12 cellular contexts compared by ENCODE assay signal in genomic region chr1:145916745-145917144, GRCh38. TPM values are rescaled to one million over a fixed set of nuclear protein-coding genes. Genes with fewer than 3 reads are reported as not detected.
DNase-seq lines count a peak whose midpoint lies in the region; ATAC-seq, FAIRE-seq and TF ChIP-seq lines count a peak whose summit lies in the region.
"Had no signal": no experiment of that assay in that cellular context is flagged by ENCODE, and none has a peak within 500 bp of the region (broad histone marks: within the 10 kb centered on the region; RNA-seq: fewer than 3 reads in every experiment).

No MANE protein-coding gene starts in this region.

- TF ChIP-seq POLR2A in HepG2 (IDR thresholded peaks at IDR 0.05; ENCODE audit: insufficient read depth in 1 of 2, low read depth in 2 of 2, low read length in 2 of 2), result no peak
- no peak for TF ChIP-seq POLR2A in right lobe of liver (IDR thresholded peaks at IDR 0.05)

- H3K27me3 Mint-ChIP-seq in activated CD4-positive, alpha-beta memory T cell treated with anti-CD3 and anti-CD28 coated beads for 36 hours, result no peaks in the 10 kb centered on the region
- H3K27me3 Mint-ChIP-seq in glutamatergic neuron (ENCODE audit: unreplicated experiment) (peaks cover 2% of the 10 kb centered on the region), type B pancreatic cell (no peaks in the 10 kb centered on the region)

- in situ Hi-C loops in HepG2 (cut with HindIII; ENCODE audit: extremely low pct_ligation_motif_present, low pct_unique_long_range_greater_than_20kb), result no loop called here

- no peaks in the 10 kb centered on the region for H3K9me3 Mint-ChIP-seq in activated CD4-positive, alpha-beta memory T cell treated with anti-CD3 and anti-CD28 coated beads for 36 hours
- peaks cover 3% of the 10 kb centered on the region for H3K9me3 Mint-ChIP-seq in glutamatergic neuron (ENCODE audit: unreplicated experiment)
- no peaks in the 10 kb centered on the region for H3K9me3 Mint-ChIP-seq in type B pancreatic cell

- intact Hi-C loops in HepG2 (cut with micrococcal nuclease; ENCODE audit: unreplicated experiment), result loop anchor here (5.0 kb wide), 1 partner anchor 91 kb away; no protein-coding TSS in a partner anchor
- intact Hi-C loops in right lobe of liver (cut with DNase I), result no loop called here
- intact Hi-C loops in activated CD4-positive, alpha-beta memory T cell treated with anti-CD3 and anti-CD28 coated beads for 36 hours (cut with micrococcal nuclease), result loop anchor here (5.0 kb wide), 2 partner anchors 89 to 121 kb away; no protein-coding TSS in a partner anchor
- intact Hi-C loops in aorta (cut with DNase I), result loop anchor here in 1 of 2 donors (5.0 kb wide), 1 partner anchor 41 kb away; the partner anchor contains the start of gene LIX1L

- H3K79me2 ChIP-seq in HepG2 (ENCODE audit: insufficient read depth, low read length), result peaks cover 8% of the 10 kb centered on the region

- no peak overlapping the region; the same call in 1 of the 2 replicates for H3K9ac ChIP-seq in HepG2 (ENCODE audit: insufficient read depth, low read depth, low read length)

- 87% methylated on average over 5 of the region's 5 CpGs for WGBS in HepG2 (ENCODE audit: low lambda C conversion rate)
- WGBS in right lobe of liver (ENCODE audit: insufficient coverage, low coverage, low lambda C conversion rate, missing lambda C conversion rate), result 78% methylated on average over 5 of the region's 5 CpGs
- WGBS in aorta, 2 donors, result 78 to 79% methylated on average over 5 of the region's 5 CpGs

- peak overlapping the region; percentile 38 for H3K27ac Mint-ChIP-seq in activated CD4-positive, alpha-beta memory T cell treated with anti-CD3 and anti-CD28 coated beads for 36 hours
- H3K27ac Mint-ChIP-seq in glutamatergic neuron (ENCODE audit: unreplicated experiment), result no peak overlapping the region
- peak overlapping the region; percentile 73 for H3K27ac Mint-ChIP-seq in type B pancreatic cell

- no peak for DNase-seq in HepG2 (ENCODE audit: low spot score)
- DNase-seq in right lobe of liver, result no peak
- no peak for DNase-seq in activated CD4-positive, alpha-beta memory T cell treated with anti-CD3 and anti-CD28 coated beads for 36 hours
- no peak for DNase-seq in glutamatergic neuron
- DNase-seq in type B pancreatic cell (ENCODE audit: extremely low spot score, unreplicated experiment), result no peak
- DNase-seq in NCI-H82 treated with DMSO at 0.1 percent for 48 hours (lab: John Stamatoyannopoulos, UW; ENCODE audit: unreplicated experiment), result no peak
- no peak for DNase-seq in aorta
- DNase-seq: NCI-H1092 treated with DMSO at 0.1 percent for 48 hours, pancreas had no signal

- H3K4me2 ChIP-seq in HepG2 (ENCODE audit: low read depth, low read length), result no peak overlapping the region

- no TSS peak for BruUV-seq in HepG2 (replicated peaks; lab: Mats Ljungman, UMichigan)

- no peak overlapping the region for H2AFZ ChIP-seq in HepG2 (ENCODE audit: low read length)

- no peak overlapping the region for H3K27ac ChIP-seq in HepG2 (ENCODE audit: extremely low read length, insufficient read depth, low read length)
- H3K27ac ChIP-seq in right lobe of liver, result no peak overlapping the region
- H3K27ac ChIP-seq in aorta (ENCODE audit: low read depth in 1 of 2, low read length in 2 of 2), result no peak overlapping the region
- H3K27ac ChIP-seq: C4-2B, pancreas had no signal

- TF ChIP-seq EP300 in HepG2 (IDR thresholded peaks at IDR 0.05; ENCODE audit: low read depth in 2 of 2, low read length in 2 of 2), result no peak
- TF ChIP-seq EP300 in HepG2 (CRISPR knock-in tag; IDR thresholded peaks at IDR 0.05; ENCODE audit: borderline replicate concordance), result no peak

- no peak for FAIRE-seq in HepG2 (lab: Jason Lieb, UNC)
- FAIRE-seq: islet of Langerhans, pancreas had no signal

- no peak for TF ChIP-seq CTCF in HepG2 (CRISPR knock-in tag; IDR thresholded peaks at IDR 0.05)
- TF ChIP-seq CTCF in right lobe of liver (IDR thresholded peaks at IDR 0.05), result no peak
- no peak for TF ChIP-seq CTCF in glutamatergic neuron (IDR thresholded peaks at IDR 0.05; ENCODE audit: partially characterized antibody, unreplicated experiment)
- no peak for TF ChIP-seq CTCF in type B pancreatic cell (conservative IDR thresholded peaks at IDR 0.05)

- ATAC-seq in HepG2, result no peak
- no peak for ATAC-seq in right lobe of liver
- no peak for ATAC-seq in GM19328 (IDR thresholded peaks at IDR 0.05; ENCODE audit: unreplicated experiment)
- no peak for ATAC-seq in aorta (ENCODE audit: low FRiP score)
- ATAC-seq: pancreas had no signal

- H3K27me3 ChIP-seq in HepG2 (ENCODE audit: control insufficient read depth in 1 of 2, insufficient read depth in 2 of 2, low read length in 2 of 2) (no peaks in the 10 kb centered on the region; a peak in 1 of 5 replicates), right lobe of liver (no peaks in the 10 kb centered on the region), aorta (ENCODE audit: control insufficient read depth in 1 of 2, insufficient read depth in 2 of 2, low read length in 1 of 2) (no peaks in the 10 kb centered on the region)
- H3K27me3 ChIP-seq: pancreas had no signal

- H3K36me3 ChIP-seq in HepG2 (replicated peaks in 1 of 2; ENCODE audit: control insufficient read depth in 1 of 2, insufficient read depth in 2 of 2, low read length in 2 of 2), result peaks cover 7 to 13% of the 10 kb centered on the region in 2 experiments; a peak in 4 of 5 replicates
- H3K36me3 ChIP-seq in right lobe of liver, result peaks cover 0 to 32% (median 13%) of the 10 kb centered on the region in 4 donors
- H3K36me3 ChIP-seq in aorta (ENCODE audit: control insufficient read depth in 1 of 2, insufficient read depth in 2 of 2, low read length in 1 of 2), result no peaks in the 10 kb centered on the region

- peaks cover 45% of the 10 kb centered on the region for H3K4me1 Mint-ChIP-seq in activated CD4-positive, alpha-beta memory T cell treated with anti-CD3 and anti-CD28 coated beads for 36 hours (ENCODE audit: low read depth)
- peaks cover 7% of the 10 kb centered on the region for H3K4me1 Mint-ChIP-seq in glutamatergic neuron (ENCODE audit: low read depth, unreplicated experiment)
- H3K4me1 Mint-ChIP-seq in type B pancreatic cell (ENCODE audit: unreplicated experiment), result peaks cover 26% of the 10 kb centered on the region

- H4K20me1 ChIP-seq in HepG2 (ENCODE audit: insufficient read depth, low read length), result no peaks in the 10 kb centered on the region

- H3K4me1 ChIP-seq in HepG2 (ENCODE audit: insufficient read depth, low read length), result peaks cover 18% of the 10 kb centered on the region
- peaks cover 0 to 15% (median 6%) of the 10 kb centered on the region in 4 donors for H3K4me1 ChIP-seq in right lobe of liver
- no peaks in the 10 kb centered on the region for H3K4me1 ChIP-seq in aorta (ENCODE audit: control insufficient read depth in 1 of 2, insufficient read depth in 2 of 2, low read length in 2 of 2)

- H3K9me3 ChIP-seq in HepG2 (ENCODE audit: low read length), result no peaks in the 10 kb centered on the region
- H3K9me3 ChIP-seq in right lobe of liver, result no peaks in the 10 kb centered on the region
- H3K9me3 ChIP-seq in aorta (ENCODE audit: control insufficient read depth, low read length), result no peaks in the 10 kb centered on the region
- H3K9me3 ChIP-seq: pancreas had no signal

- H3K4me3 ChIP-seq in HepG2 (replicated peaks in 1 of 3; ENCODE audit: insufficient read depth in 1 of 3, low read depth in 2 of 3, low read length in 3 of 3) (no peak overlapping the region), right lobe of liver (no peak overlapping the region), aorta (ENCODE audit: low read length in 2 of 2) (no peak overlapping the region)

- POLR2A ChIA-PET in HepG2 (lab: Yijun Ruan, JAX), result interaction anchor here (1.9 kb wide), 1 partner anchor 11 kb away, joined by 7 read pairs; the partner anchor contains the start of gene RBM8A
- POLR2A ChIA-PET in activated CD4-positive, alpha-beta memory T cell treated with anti-CD3 and anti-CD28 coated beads for 36 hours (lab: Charles Lee), result interaction anchor here (0.6 kb wide), 1 partner anchor 37 kb away, joined by 3 read pairs; no protein-coding TSS in a partner anchor

- peaks cover 19% of the 10 kb centered on the region for H3K36me3 Mint-ChIP-seq in activated CD4-positive, alpha-beta memory T cell treated with anti-CD3 and anti-CD28 coated beads for 36 hours
- H3K36me3 Mint-ChIP-seq in glutamatergic neuron (ENCODE audit: unreplicated experiment) (no peaks in the 10 kb centered on the region), type B pancreatic cell (no peaks in the 10 kb centered on the region)

- TF ChIP-seq RAD21 in HepG2 (CRISPR knock-in tag; IDR thresholded peaks at IDR 0.05), result no peak

- CTCF ChIA-PET in HepG2 (lab: Yijun Ruan, JAX; ENCODE audit: low intra/inter-chr PET ratio, low total read pairs), result no interaction called here
- CTCF ChIA-PET in activated CD4-positive, alpha-beta memory T cell treated with anti-CD3 and anti-CD28 coated beads for 36 hours (lab: Charles Lee), result interaction anchor here (0.8 to 1.1 kb wide), 4 partner anchors 11 to 75 kb away, joined by 3 to 4 read pairs (median 3); partner anchors contain the start of gene RBM8A

- peak overlapping the region; percentile 60 for H3K4me3 Mint-ChIP-seq in activated CD4-positive, alpha-beta memory T cell treated with anti-CD3 and anti-CD28 coated beads for 36 hours
- H3K4me3 Mint-ChIP-seq in glutamatergic neuron (ENCODE audit: unreplicated experiment), result peak overlapping the region; percentile 53
- H3K4me3 Mint-ChIP-seq in type B pancreatic cell, result peak overlapping the region; percentile 97

RNA-seq across cellular contexts. Expression of gene PEX11B, which starts 1.8 kb away (rescaled TPM):
- total RNA-seq in HepG2 (2016; rRNA removed; fragmentation: Illumina TruSeq; extraction: Trizol) (21.6 and 26.2 TPM in 2 replicates), right lobe of liver (10 to 100 TPM; 12.3 to 23.0 (median 15.2) TPM), glutamatergic neuron (ENCODE audit: unreplicated experiment) (24.7 TPM), type B pancreatic cell (ENCODE audit: low replicate concordance) (31.2 and 32.2 TPM in 2 replicates), aorta (10 to 100 TPM; 14.9 to 20.6 TPM)
- 6.1 and 8.7 TPM in 2 replicates for total RNA-seq in HepG2 (2016; cell fraction: cytosol; rRNA removed; fragmentation: Illumina TruSeq; extraction: Trizol; ENCODE audit: low read depth)
- 21.5 and 30.1 TPM in 2 replicates for total RNA-seq in HepG2 (2016; cell fraction: insoluble cytoplasmic fraction; rRNA removed; fragmentation: Illumina TruSeq; extraction: Trizol)
- total RNA-seq in HepG2 (2016; cell fraction: membrane; rRNA removed; fragmentation: Illumina TruSeq; extraction: Trizol), result 12.7 and 13.4 TPM in 2 replicates
- total RNA-seq in HepG2 (2016; cell fraction: nucleus; rRNA removed; fragmentation: Illumina TruSeq; extraction: Trizol), result 9.3 and 11.7 TPM in 2 replicates
- polyA plus RNA-seq in HepG2 (2011; rRNA removed) (38.8 and 48.4 TPM in 2 replicates), aorta (10 to 100 TPM; 10.0 to 18.2 TPM)
- polyA plus RNA-seq in HepG2 (2011; cell fraction: cytosol; rRNA removed), result 24.9 and 30.2 TPM in 2 replicates
- 11.0 and 14.0 TPM in 2 replicates for polyA plus RNA-seq in HepG2 (2011; cell fraction: nucleus; rRNA removed)
- 14.3 and 21.4 TPM in 2 replicates for polyA plus RNA-seq in HepG2 (2012)
- polyA plus RNA-seq in HepG2 (2016; cell fraction: cytosol; fragmentation: Illumina TruSeq; extraction: Trizol; ENCODE audit: low read depth), result 4.2 and 4.4 TPM in 2 replicates
- 34.6 and 35.2 TPM in 2 replicates for polyA plus RNA-seq in HepG2 (2016; cell fraction: insoluble cytoplasmic fraction; fragmentation: Illumina TruSeq; extraction: Trizol; ENCODE audit: low read depth)
- polyA plus RNA-seq in HepG2 (2016; cell fraction: membrane; fragmentation: Illumina TruSeq; extraction: Trizol; ENCODE audit: low read depth), result 8.1 and 9.5 TPM in 2 replicates
- polyA plus RNA-seq in HepG2 (2016; cell fraction: nucleus; fragmentation: Illumina TruSeq; extraction: Trizol; ENCODE audit: insufficient read depth, low read depth), result 17.7 and 21.1 TPM in 2 replicates
- 29.8 and 36.3 TPM in 2 replicates for polyA minus RNA-seq in HepG2 (2011; rRNA and poly(A)+ RNA removed; ENCODE audit: low replicate concordance)
- polyA minus RNA-seq in HepG2 (2011; cell fraction: cytosol; rRNA and poly(A)+ RNA removed), result 9.1 and 13.4 TPM in 2 replicates
- 6.4 and 7.0 TPM in 2 replicates for polyA minus RNA-seq in HepG2 (2011; cell fraction: nucleus; rRNA and poly(A)+ RNA removed)
- total RNA-seq in activated CD4-positive, alpha-beta memory T cell treated with anti-CD3 and anti-CD28 coated beads for 36 hours, result 10 to 100 TPM; 22.8 to 25.6 TPM

RNA-seq across cellular contexts. Expression of gene ITGA10, which starts 6.9 kb away (rescaled TPM):
- 0.53 and 0.89 TPM in 2 replicates for total RNA-seq in HepG2 (2016; rRNA removed; fragmentation: Illumina TruSeq; extraction: Trizol)
- 0.09 and 0.20 TPM in 2 replicates for total RNA-seq in HepG2 (2016; cell fraction: cytosol; rRNA removed; fragmentation: Illumina TruSeq; extraction: Trizol; ENCODE audit: low read depth)
- total RNA-seq in HepG2 (2016; cell fraction: insoluble cytoplasmic fraction; rRNA removed; fragmentation: Illumina TruSeq; extraction: Trizol), result 0.54 and 0.95 TPM in 2 replicates
- 0.31 and 0.46 TPM in 2 replicates for total RNA-seq in HepG2 (2016; cell fraction: membrane; rRNA removed; fragmentation: Illumina TruSeq; extraction: Trizol)
- total RNA-seq in HepG2 (2016; cell fraction: nucleus; rRNA removed; fragmentation: Illumina TruSeq; extraction: Trizol), result 1.3 and 1.4 TPM in 2 replicates
- 1.6 and 1.8 TPM in 2 replicates for polyA plus RNA-seq in HepG2 (2011; rRNA removed)
- 0.79 and 0.83 TPM in 2 replicates for polyA plus RNA-seq in HepG2 (2011; cell fraction: cytosol; rRNA removed)
- polyA plus RNA-seq in HepG2 (2011; cell fraction: nucleus; rRNA removed), result 5.0 and 7.8 TPM in 2 replicates
- polyA plus RNA-seq in HepG2 (2012), result 0.55 and 0.64 TPM in 2 replicates
- polyA plus RNA-seq in HepG2 (2016; cell fraction: cytosol; fragmentation: Illumina TruSeq; extraction: Trizol; ENCODE audit: low read depth), result 0.08 and 0.12 TPM in 2 replicates
- polyA plus RNA-seq in HepG2 (2016; cell fraction: insoluble cytoplasmic fraction; fragmentation: Illumina TruSeq; extraction: Trizol; ENCODE audit: low read depth), result 0.30 and 0.47 TPM in 2 replicates
- polyA plus RNA-seq in HepG2 (2016; cell fraction: membrane; fragmentation: Illumina TruSeq; extraction: Trizol; ENCODE audit: low read depth), result 0.21 and 0.23 TPM in 2 replicates
- polyA plus RNA-seq in HepG2 (2016; cell fraction: nucleus; fragmentation: Illumina TruSeq; extraction: Trizol; ENCODE audit: insufficient read depth, low read depth), result 3.6 and 4.6 TPM in 2 replicates
- 0.35 and 1.5 TPM in 2 replicates for polyA minus RNA-seq in HepG2 (2011; rRNA and poly(A)+ RNA removed; ENCODE audit: low replicate concordance)
- polyA minus RNA-seq in HepG2 (2011; cell fraction: cytosol; rRNA and poly(A)+ RNA removed), result 0.69 and 0.70 TPM in 2 replicates
- polyA minus RNA-seq in HepG2 (2011; cell fraction: nucleus; rRNA and poly(A)+ RNA removed), result 1.8 and 2.6 TPM in 2 replicates
- total RNA-seq in right lobe of liver, result 1 to 10 TPM in 3 of 6 experiments, under 1 TPM in 3; 0.50 to 2.3 (median 0.85) TPM
- total RNA-seq in activated CD4-positive, alpha-beta memory T cell treated with anti-CD3 and anti-CD28 coated beads for 36 hours, result 1 to 10 TPM; 1.0 to 1.1 TPM
- total RNA-seq in glutamatergic neuron (ENCODE audit: unreplicated experiment), result 1.1 TPM
- total RNA-seq in type B pancreatic cell (ENCODE audit: low replicate concordance), result 0.81 and 2.7 TPM in 2 replicates
- 100 to 1,000 TPM in 1 of 2 donors, 10 to 100 TPM in 1; 74.6 to 123 TPM for total RNA-seq in aorta
- polyA plus RNA-seq in aorta, result 100 to 1,000 TPM in 1 of 2 donors, 1 to 10 TPM in 1; 7.6 to 296 TPM

RNA-seq across cellular contexts. Expression of gene RBM8A, which starts 10.5 kb away (rescaled TPM):
- total RNA-seq in HepG2 (2016; rRNA removed; fragmentation: Illumina TruSeq; extraction: Trizol), result 162 and 224 TPM in 2 replicates
- total RNA-seq in HepG2 (2016; cell fraction: cytosol; rRNA removed; fragmentation: Illumina TruSeq; extraction: Trizol; ENCODE audit: low read depth), result 15.8 and 21.1 TPM in 2 replicates
- 164 and 238 TPM in 2 replicates for total RNA-seq in HepG2 (2016; cell fraction: insoluble cytoplasmic fraction; rRNA removed; fragmentation: Illumina TruSeq; extraction: Trizol)
- total RNA-seq in HepG2 (2016; cell fraction: membrane; rRNA removed; fragmentation: Illumina TruSeq; extraction: Trizol), result 32.6 and 36.1 TPM in 2 replicates
- total RNA-seq in HepG2 (2016; cell fraction: nucleus; rRNA removed; fragmentation: Illumina TruSeq; extraction: Trizol), result 58.0 and 59.0 TPM in 2 replicates
- polyA plus RNA-seq in HepG2 (2011; rRNA removed), result 75.2 and 106 TPM in 2 replicates
- 81.5 and 102 TPM in 2 replicates for polyA plus RNA-seq in HepG2 (2011; cell fraction: cytosol; rRNA removed)
- 25.3 and 38.5 TPM in 2 replicates for polyA plus RNA-seq in HepG2 (2011; cell fraction: nucleus; rRNA removed)
- polyA plus RNA-seq in HepG2 (2012), result 87.0 and 96.0 TPM in 2 replicates
- 14.2 and 15.2 TPM in 2 replicates for polyA plus RNA-seq in HepG2 (2016; cell fraction: cytosol; fragmentation: Illumina TruSeq; extraction: Trizol; ENCODE audit: low read depth)
- 218 and 247 TPM in 2 replicates for polyA plus RNA-seq in HepG2 (2016; cell fraction: insoluble cytoplasmic fraction; fragmentation: Illumina TruSeq; extraction: Trizol; ENCODE audit: low read depth)
- 28.1 and 28.8 TPM in 2 replicates for polyA plus RNA-seq in HepG2 (2016; cell fraction: membrane; fragmentation: Illumina TruSeq; extraction: Trizol; ENCODE audit: low read depth)
- polyA plus RNA-seq in HepG2 (2016; cell fraction: nucleus; fragmentation: Illumina TruSeq; extraction: Trizol; ENCODE audit: insufficient read depth, low read depth), result 89.2 and 112 TPM in 2 replicates
- 14.9 and 35.6 TPM in 2 replicates for polyA minus RNA-seq in HepG2 (2011; rRNA and poly(A)+ RNA removed; ENCODE audit: low replicate concordance)
- 26.3 and 33.8 TPM in 2 replicates for polyA minus RNA-seq in HepG2 (2011; cell fraction: cytosol; rRNA and poly(A)+ RNA removed)
- polyA minus RNA-seq in HepG2 (2011; cell fraction: nucleus; rRNA and poly(A)+ RNA removed), result 20.2 and 28.7 TPM in 2 replicates
- 10 to 100 TPM; 41.1 to 68.4 (median 56.3) TPM for total RNA-seq in right lobe of liver
- 100 to 1,000 TPM; 275 to 277 TPM for total RNA-seq in activated CD4-positive, alpha-beta memory T cell treated with anti-CD3 and anti-CD28 coated beads for 36 hours
- total RNA-seq in glutamatergic neuron (ENCODE audit: unreplicated experiment), result 206 TPM
- total RNA-seq in type B pancreatic cell (ENCODE audit: low replicate concordance), result 118 and 160 TPM in 2 replicates
- total RNA-seq in aorta, result 10 to 100 TPM; 81.2 to 84.5 TPM
- polyA plus RNA-seq in aorta, result 10 to 100 TPM; 42.6 to 74.1 TPM

RNA-seq across cellular contexts. Expression of gene ANKRD35, which starts 31.1 kb away (rescaled TPM):
- total RNA-seq in HepG2 (2016; rRNA removed; fragmentation: Illumina TruSeq; extraction: Trizol), result 0.02 TPM in 1 of 2 replicates, not detected in the other
- not detected in 2 replicates for total RNA-seq in HepG2 (2016; cell fraction: cytosol; rRNA removed; fragmentation: Illumina TruSeq; extraction: Trizol; ENCODE audit: low read depth)
- not detected in 2 replicates for total RNA-seq in HepG2 (2016; cell fraction: insoluble cytoplasmic fraction; rRNA removed; fragmentation: Illumina TruSeq; extraction: Trizol)
- total RNA-seq in HepG2 (2016; cell fraction: membrane; rRNA removed; fragmentation: Illumina TruSeq; extraction: Trizol), result not detected in 2 replicates
- total RNA-seq in HepG2 (2016; cell fraction: nucleus; rRNA removed; fragmentation: Illumina TruSeq; extraction: Trizol), result not detected in 2 replicates
- polyA plus RNA-seq in HepG2 (2011; rRNA removed), result not detected in 2 replicates
- polyA plus RNA-seq in HepG2 (2011; cell fraction: cytosol; rRNA removed), result 0.01 TPM in 2 replicates
- not detected in 2 replicates for polyA plus RNA-seq in HepG2 (2011; cell fraction: nucleus; rRNA removed)
- not detected in 2 replicates for polyA plus RNA-seq in HepG2 (2012)
- polyA plus RNA-seq in HepG2 (2016; cell fraction: cytosol; fragmentation: Illumina TruSeq; extraction: Trizol; ENCODE audit: low read depth), result not detected in 2 replicates
- polyA plus RNA-seq in HepG2 (2016; cell fraction: insoluble cytoplasmic fraction; fragmentation: Illumina TruSeq; extraction: Trizol; ENCODE audit: low read depth), result not detected in 2 replicates
- not detected in 2 replicates for polyA plus RNA-seq in HepG2 (2016; cell fraction: membrane; fragmentation: Illumina TruSeq; extraction: Trizol; ENCODE audit: low read depth)
- not detected in 2 replicates for polyA plus RNA-seq in HepG2 (2016; cell fraction: nucleus; fragmentation: Illumina TruSeq; extraction: Trizol; ENCODE audit: insufficient read depth, low read depth)
- polyA minus RNA-seq in HepG2 (2011; rRNA and poly(A)+ RNA removed; ENCODE audit: low replicate concordance), result 0.10 TPM in 1 of 2 replicates, not detected in the other
- not detected in 2 replicates for polyA minus RNA-seq in HepG2 (2011; cell fraction: cytosol; rRNA and poly(A)+ RNA removed)
- polyA minus RNA-seq in HepG2 (2011; cell fraction: nucleus; rRNA and poly(A)+ RNA removed), result 0.13 TPM in 1 of 2 replicates, not detected in the other
- total RNA-seq in right lobe of liver, result 1 to 10 TPM; 1.1 to 2.5 (median 1.6) TPM
- total RNA-seq in activated CD4-positive, alpha-beta memory T cell treated with anti-CD3 and anti-CD28 coated beads for 36 hours, result under 1 TPM; 0.24 to 0.36 TPM
- total RNA-seq in glutamatergic neuron (ENCODE audit: unreplicated experiment), result 2.1 TPM
- total RNA-seq in type B pancreatic cell (ENCODE audit: low replicate concordance), result 0.12 and 0.56 TPM in 2 replicates
- total RNA-seq in aorta, result 1 to 10 TPM; 3.8 to 7.2 TPM
- 10 to 100 TPM in 1 of 2 donors, 1 to 10 TPM in 1; 8.4 to 23.6 TPM for polyA plus RNA-seq in aorta

RNA-seq across cellular contexts. Expression of gene LIX1L, which starts 41.1 kb away (rescaled TPM):
- total RNA-seq in HepG2 (2016; rRNA removed; fragmentation: Illumina TruSeq; extraction: Trizol) (8.1 and 10.9 TPM in 2 replicates), right lobe of liver (10 to 100 TPM; 10.6 to 11.9 (median 11.0) TPM), glutamatergic neuron (ENCODE audit: unreplicated experiment) (20.3 TPM), type B pancreatic cell (ENCODE audit: low replicate concordance) (2.4 and 24.2 TPM in 2 replicates), aorta (10 to 100 TPM; 53.2 to 60.0 TPM)
- total RNA-seq in HepG2 (2016; cell fraction: cytosol; rRNA removed; fragmentation: Illumina TruSeq; extraction: Trizol; ENCODE audit: low read depth), result 1.6 TPM in 2 replicates
- total RNA-seq in HepG2 (2016; cell fraction: insoluble cytoplasmic fraction; rRNA removed; fragmentation: Illumina TruSeq; extraction: Trizol), result 8.3 and 9.6 TPM in 2 replicates
- total RNA-seq in HepG2 (2016; cell fraction: membrane; rRNA removed; fragmentation: Illumina TruSeq; extraction: Trizol), result 6.8 and 7.1 TPM in 2 replicates
- 5.0 and 5.9 TPM in 2 replicates for total RNA-seq in HepG2 (2016; cell fraction: nucleus; rRNA removed; fragmentation: Illumina TruSeq; extraction: Trizol)
- polyA plus RNA-seq in HepG2 (2011; rRNA removed) (19.4 and 24.9 TPM in 2 replicates), aorta (10 to 100 TPM; 18.0 to 29.3 TPM)
- 19.3 and 22.0 TPM in 2 replicates for polyA plus RNA-seq in HepG2 (2011; cell fraction: cytosol; rRNA removed)
- polyA plus RNA-seq in HepG2 (2011; cell fraction: nucleus; rRNA removed), result 5.2 and 7.4 TPM in 2 replicates
- polyA plus RNA-seq in HepG2 (2012), result 4.8 and 5.8 TPM in 2 replicates
- 1.3 and 1.7 TPM in 2 replicates for polyA plus RNA-seq in HepG2 (2016; cell fraction: cytosol; fragmentation: Illumina TruSeq; extraction: Trizol; ENCODE audit: low read depth)
- polyA plus RNA-seq in HepG2 (2016; cell fraction: insoluble cytoplasmic fraction; fragmentation: Illumina TruSeq; extraction: Trizol; ENCODE audit: low read depth), result 12.8 and 15.5 TPM in 2 replicates
- polyA plus RNA-seq in HepG2 (2016; cell fraction: membrane; fragmentation: Illumina TruSeq; extraction: Trizol; ENCODE audit: low read depth), result 5.7 and 5.8 TPM in 2 replicates
- polyA plus RNA-seq in HepG2 (2016; cell fraction: nucleus; fragmentation: Illumina TruSeq; extraction: Trizol; ENCODE audit: insufficient read depth, low read depth), result 9.8 and 10.9 TPM in 2 replicates
- polyA minus RNA-seq in HepG2 (2011; rRNA and poly(A)+ RNA removed; ENCODE audit: low replicate concordance), result 15.4 and 31.6 TPM in 2 replicates
- 12.6 and 13.9 TPM in 2 replicates for polyA minus RNA-seq in HepG2 (2011; cell fraction: cytosol; rRNA and poly(A)+ RNA removed)
- polyA minus RNA-seq in HepG2 (2011; cell fraction: nucleus; rRNA and poly(A)+ RNA removed), result 5.9 and 7.2 TPM in 2 replicates
- 10 to 100 TPM; 46.6 to 47.8 TPM for total RNA-seq in activated CD4-positive, alpha-beta memory T cell treated with anti-CD3 and anti-CD28 coated beads for 36 hours

Comparison
In these comparisons a context has a peak if more than half of its experiments do, and no peak if none do; other contexts are left out.
1. intact Hi-C loops: an anchor here in HepG2 (5.0 kb wide) and activated CD4-positive, alpha-beta memory T cell treated with anti-CD3 and anti-CD28 coated beads for 36 hours (5.0 kb wide); none called in right lobe of liver.
2. RNA of gene ITGA10, which starts 6.9 kb away (total RNA-seq): 74.6 to 123 TPM in aorta; 0.81 to 2.7 TPM in type B pancreatic cell, 0.50 to 2.3 TPM in right lobe of liver, 1.1 TPM in glutamatergic neuron (single experiment), 1.0 to 1.1 TPM in activated CD4-positive, alpha-beta memory T cell treated with anti-CD3 and anti-CD28 coated beads for 36 hours and 0.09 to 1.4 TPM in HepG2; every median in the first group is over 10 times any median in the second.
3. Peak in every context shown above with its lines, with median percentiles within 50 percentile points of each other: H3K4me3 Mint-ChIP-seq.